Comparison of ENCODE assay signal across 14 cellular contexts in genomic region chr5:91598216-91598615, GRCh38.
A peak's percentile ranks its signal among the peaks of the same experiment; 100 is the strongest.
DNase-seq lines count a peak whose midpoint lies in the region; ATAC-seq, FAIRE-seq and TF ChIP-seq lines count a peak whose summit lies in the region.
"Had no signal": no experiment of that assay in that cellular context is flagged by ENCODE, and none has a peak within 500 bp of the region (broad histone marks: within the 10 kb centered on the region; RNA-seq: fewer than 3 reads in every experiment).

No MANE protein-coding gene starts in this region.

- TF ChIP-seq POLR2A in K562 (conservative IDR thresholded peaks at IDR 0.05), result no peak

- no peaks in the 10 kb centered on the region for H3K79me2 ChIP-seq in K562 (ENCODE audit: control insufficient read depth, insufficient read depth, low read length)

- no peak overlapping the region for H3K4me3 ChIP-seq in BE2C (ENCODE audit: low read depth, low read length)
- H3K4me3 ChIP-seq in K562, result no peak overlapping the region
- no peak overlapping the region for H3K4me3 ChIP-seq in psoas muscle
- H3K4me3 ChIP-seq: SJSA1 had no signal

- H4K20me1 ChIP-seq in K562 (replicated peaks; ENCODE audit: control insufficient read depth, insufficient read depth, low read length), result no peaks in the 10 kb centered on the region

- H3K36me3 ChIP-seq in BE2C (no peaks in the 10 kb centered on the region), K562 (ENCODE audit: control insufficient read depth, insufficient read depth, low read length) (no peaks in the 10 kb centered on the region), psoas muscle (ENCODE audit: insufficient read depth in 1 of 2, low read depth in 1 of 2) (no peaks in the 10 kb centered on the region)
- H3K36me3 ChIP-seq: SJSA1 had no signal

- no peak overlapping the region for H3K9ac ChIP-seq in K562 (ENCODE audit: insufficient read depth in 1 of 2, low read depth in 2 of 2, low read length in 2 of 2)

- no peak overlapping the region for H3K4me2 ChIP-seq in K562 (ENCODE audit: insufficient read depth, low read length)

- in situ Hi-C loops in K562 (cut with MboI), result no loop called here

- H3K9me3 ChIP-seq in BE2C, result no peaks in the 10 kb centered on the region
- no peaks in the 10 kb centered on the region for H3K9me3 ChIP-seq in K562 (replicated peaks; ENCODE audit: control insufficient read depth, insufficient read depth, low read depth, low read length)
- H3K9me3 ChIP-seq in psoas muscle, result peaks cover 5% of the 10 kb centered on the region
- H3K9me3 ChIP-seq: SJSA1 had no signal

- H3K9me1 ChIP-seq in K562 (ENCODE audit: control insufficient read depth, insufficient read depth, low read length), result no peaks in the 10 kb centered on the region

- ATAC-seq in K562 (no peak), psoas muscle (no peak), GM19463 (IDR thresholded peaks at IDR 0.05; ENCODE audit: unreplicated experiment) (no peak)

- TF ChIP-seq CTCF in BE2C (IDR thresholded peaks at IDR 0.05; ENCODE audit: low read depth, low read length) (no peak), K562 (IDR thresholded peaks at IDR 0.05 in 2 of 3, conservative IDR thresholded peaks at IDR 0.05 in 1 of 3; ENCODE audit: insufficient read depth in 2 of 3, low read depth in 1 of 3, low read length in 3 of 3) (no peak), psoas muscle (IDR thresholded peaks at IDR 0.05) (no peak)

- no peak overlapping the region for H2AFZ ChIP-seq in K562 (ENCODE audit: low read depth, low read length)

- POLR2A ChIA-PET in K562 (lab: Yijun Ruan, JAX), result no interaction called here

- CTCF ChIA-PET in K562 (lab: Yijun Ruan, JAX; ENCODE audit: low intra/inter-chr PET ratio), result no interaction called here

- peak; percentile 30 for DNase-seq in NCI-H2029 treated with DMSO at 0.1 percent for 48 hours (lab: John Stamatoyannopoulos, UW)
- DNase-seq in NCI-H2029 (lab: John Stamatoyannopoulos, UW), result no peak
- DNase-seq in BE2C, result peak; percentile 20
- no peak for DNase-seq in K562 (ENCODE audit: extremely low read depth in 1 of 4, low spot score in 3 of 4)
- no peak for DNase-seq in psoas muscle
- DNase-seq: Caco-2, DND-41, HCEC 1CT, NCI-H446 treated with DMSO at 0.1 percent for 48 hours had no signal

- peaks cover 15% of the 10 kb centered on the region for H3K27me3 ChIP-seq in BE2C
- H3K27me3 ChIP-seq in K562 (ENCODE audit: control insufficient read depth in 2 of 2, insufficient read depth in 2 of 2, low read length in 2 of 2), result no peaks in the 10 kb centered on the region
- no peaks in the 10 kb centered on the region for H3K27me3 ChIP-seq in psoas muscle (ENCODE audit: insufficient read depth in 3 of 3, low read length in 2 of 3)
- H3K27me3 ChIP-seq: SJSA1 had no signal

- FAIRE-seq in K562 (lab: Jason Lieb, UNC), result no peak
- FAIRE-seq: G401.6 had no signal

- 3% methylated on average over 2 of the region's 2 CpGs for WGBS in K562 (ENCODE audit: insufficient coverage, low coverage, missing lambda C conversion rate)
- WGBS in psoas muscle, 3 donors, result 83 to 84% (median 84%) methylated on average over 2 of the region's 2 CpGs

- no TSS peak for BruUV-seq in K562 (replicated peaks; lab: Mats Ljungman, UMichigan)

- H3K27ac ChIP-seq in K562 (ENCODE audit: extremely low read depth, low read depth, low read length) (no peak overlapping the region), psoas muscle (no peak overlapping the region)
- H3K27ac ChIP-seq: RWPE1, SJSA1 had no signal

- H3K4me1 ChIP-seq in BE2C (no peaks in the 10 kb centered on the region), K562 (replicated peaks in 1 of 2; ENCODE audit: control insufficient read depth in 2 of 2, insufficient read depth in 2 of 2, low read length in 2 of 2) (no peaks in the 10 kb centered on the region), psoas muscle (no peaks in the 10 kb centered on the region)
- H3K4me1 ChIP-seq: Caco-2, SJSA1 had no signal

- TF ChIP-seq RAD21 in Ishikawa (IDR thresholded peaks at IDR 0.05; ENCODE audit: low read depth) (no peak), K562 (CRISPR knock-in tag; conservative IDR thresholded peaks at IDR 0.05 in 1 of 2, IDR thresholded peaks at IDR 0.05 in 1 of 2) (no peak)

- TF ChIP-seq EP300 in Ishikawa (IDR thresholded peaks at IDR 0.05; ENCODE audit: borderline replicate concordance) (no peak), K562 (IDR thresholded peaks at IDR 0.05; ENCODE audit: low read length) (no peak)

- intact Hi-C loops in K562 (cut with micrococcal nuclease) (no loop called here), psoas muscle (cut with DNase I) (no loop called here)

TF ChIP-seq in Ishikawa, 13 proteins besides CTCF, POLR2A, EP300 and RAD21:
- no peak for TF ChIP-seq ZBTB7A (IDR thresholded peaks at IDR 0.05; ENCODE audit: low read depth)
- TF ChIP-seq NFIC (IDR thresholded peaks at IDR 0.05), result peak; percentile 39; the same call in 1 of the 2 replicates
- TF ChIP-seq YY1 (IDR thresholded peaks at IDR 0.05; ENCODE audit: low read depth), result no peak
- TF ChIP-seq FOXM1 (IDR thresholded peaks at IDR 0.05; ENCODE audit: borderline replicate concordance, low read depth), result no peak
- TF ChIP-seq CEBPB (IDR thresholded peaks at IDR 0.05), result no peak

TF ChIP-seq in K562, 482 proteins besides CTCF, POLR2A, EP300 and RAD21:
- TF ChIP-seq NFIC (IDR thresholded peaks at IDR 0.05) (peak; percentile 71), STAT5B (CRISPR knock-in tag; IDR thresholded peaks at IDR 0.05) (no peak), NCOA2 (IDR thresholded peaks at IDR 0.05; ENCODE audit: partially characterized antibody in 2 of 2) (no peak), LCOR (CRISPR knock-in tag; IDR thresholded peaks at IDR 0.05) (no peak), NFIX (CRISPR knock-in tag; IDR thresholded peaks at IDR 0.05; ENCODE audit: low read depth) (peak; percentile 51), ZNF197 (CRISPR knock-in tag; IDR thresholded peaks at IDR 0.05; ENCODE audit: low read depth) (no peak), SRSF1 (IDR thresholded peaks at IDR 0.05; ENCODE audit: low read depth, low read length) (no peak), MYBL2 (IDR thresholded peaks at IDR 0.05; ENCODE audit: low read depth) (no peak), MYBL2 (CRISPR knock-in tag; IDR thresholded peaks at IDR 0.05; ENCODE audit: borderline replicate concordance) (no peak), NFE2L1 (tag; IDR thresholded peaks at IDR 0.05; ENCODE audit: borderline replicate concordance, low read depth) (no peak), CGGBP1 (CRISPR knock-in tag; IDR thresholded peaks at IDR 0.05) (no peak), NFYB (IDR thresholded peaks at IDR 0.05; ENCODE audit: extremely low read depth, insufficient read length) (no peak)

Comparison
In these comparisons a context has a peak if more than half of its experiments do, and no peak if none do; other contexts are left out.
1. DNase-seq: peak in NCI-H2029 treated with DMSO at 0.1 percent for 48 hours (single experiment) and BE2C (single experiment); none in NCI-H2029 (single experiment), K562 (0 of 4) and psoas muscle (0 of 2).